In the genomic region with DNA sequence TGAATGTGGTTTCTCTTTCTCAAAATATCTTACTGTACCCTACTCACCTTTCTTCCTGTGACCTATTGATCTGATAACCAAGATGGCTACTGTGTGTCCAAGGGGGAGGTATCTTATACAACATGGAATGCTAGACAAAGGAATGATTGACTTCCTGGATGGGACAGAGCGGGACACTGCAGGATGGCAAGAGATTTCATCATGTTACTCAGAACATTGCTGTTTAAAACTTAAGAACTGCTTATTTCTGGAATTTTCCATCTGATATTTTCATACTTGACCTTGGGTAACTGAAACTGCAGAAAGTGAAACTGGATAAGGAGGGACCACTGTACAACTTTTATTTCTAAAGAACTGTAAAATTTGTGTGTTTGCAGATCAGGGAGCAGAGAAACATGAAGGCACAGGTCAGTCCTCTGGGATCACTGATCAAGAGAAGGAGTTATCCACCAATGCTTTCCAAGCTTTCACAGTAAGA, we compare ENCODE assay signal across 1 cellular context.
TF ChIP-seq lines count a peak whose summit lies in the region.

No MANE protein-coding gene starts in this region.

TF ChIP-seq in K562, 482 proteins besides CTCF, POLR2A, EP300 and RAD21 (continued from another document and continues in another):
- TF ChIP-seq AFF1 (IDR thresholded peaks at IDR 0.05; ENCODE audit: low read depth in 1 of 2, partially characterized antibody in 2 of 2), result peak in 1 of 2 experiments; percentile 36
- TF ChIP-seq SRSF9 (IDR thresholded peaks at IDR 0.05; ENCODE audit: borderline replicate concordance, low read depth, low read length), result no peak
- TF ChIP-seq ATF1 (CRISPR knock-in tag; IDR thresholded peaks at IDR 0.05), result no peak
- no peak for TF ChIP-seq ATF1 (tag; IDR thresholded peaks at IDR 0.05)
- TF ChIP-seq DDX20 (tag; IDR thresholded peaks at IDR 0.05; ENCODE audit: low read depth), result 0 out of 2 replicates have a peak, but pooled peaks have one; percentile 23
- TF ChIP-seq SNIP1 (IDR thresholded peaks at IDR 0.05; ENCODE audit: low read depth), result no peak
- TF ChIP-seq KDM1A (IDR thresholded peaks at IDR 0.05), result no peak
- no peak; the same call in 1 of the 2 replicates for TF ChIP-seq ARID1B (IDR thresholded peaks at IDR 0.05)
- TF ChIP-seq, protein P1, sequence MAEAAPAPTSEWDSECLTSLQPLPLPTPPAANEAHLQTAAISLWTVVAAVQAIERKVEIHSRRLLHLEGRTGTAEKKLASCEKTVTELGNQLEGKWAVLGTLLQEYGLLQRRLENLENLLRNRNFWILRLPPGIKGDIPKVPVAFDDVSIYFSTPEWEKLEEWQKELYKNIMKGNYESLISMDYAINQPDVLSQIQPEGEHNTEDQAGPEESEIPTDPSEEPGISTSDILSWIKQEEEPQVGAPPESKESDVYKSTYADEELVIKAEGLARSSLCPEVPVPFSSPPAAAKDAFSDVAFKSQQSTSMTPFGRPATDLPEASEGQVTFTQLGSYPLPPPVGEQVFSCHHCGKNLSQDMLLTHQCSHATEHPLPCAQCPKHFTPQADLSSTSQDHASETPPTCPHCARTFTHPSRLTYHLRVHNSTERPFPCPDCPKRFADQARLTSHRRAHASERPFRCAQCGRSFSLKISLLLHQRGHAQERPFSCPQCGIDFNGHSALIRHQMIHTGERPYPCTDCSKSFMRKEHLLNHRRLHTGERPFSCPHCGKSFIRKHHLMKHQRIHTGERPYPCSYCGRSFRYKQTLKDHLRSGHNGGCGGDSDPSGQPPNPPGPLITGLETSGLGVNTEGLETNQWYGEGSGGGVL (CRISPR knock-in tag; IDR thresholded peaks at IDR 0.05), result no peak
- TF ChIP-seq NBN (IDR thresholded peaks at IDR 0.05; ENCODE audit: low read depth), result no peak
- TF ChIP-seq ZNF263 (CRISPR knock-in tag; IDR thresholded peaks at IDR 0.05; ENCODE audit: borderline replicate concordance), result no peak
- TF ChIP-seq NFE2L1 (tag; IDR thresholded peaks at IDR 0.05; ENCODE audit: borderline replicate concordance, low read depth), result no peak
- TF ChIP-seq ZNF212 (CRISPR knock-in tag; IDR thresholded peaks at IDR 0.05), result no peak
- TF ChIP-seq ZKSCAN8 (CRISPR knock-in tag; IDR thresholded peaks at IDR 0.05), result no peak
- TF ChIP-seq EZH2 (IDR thresholded peaks at IDR 0.05; ENCODE audit: borderline replicate concordance, low read depth, low read length), result no peak
- TF ChIP-seq CBX5 (IDR thresholded peaks at IDR 0.05; ENCODE audit: borderline replicate concordance, low read depth), result no peak
- TF ChIP-seq, protein P2, sequence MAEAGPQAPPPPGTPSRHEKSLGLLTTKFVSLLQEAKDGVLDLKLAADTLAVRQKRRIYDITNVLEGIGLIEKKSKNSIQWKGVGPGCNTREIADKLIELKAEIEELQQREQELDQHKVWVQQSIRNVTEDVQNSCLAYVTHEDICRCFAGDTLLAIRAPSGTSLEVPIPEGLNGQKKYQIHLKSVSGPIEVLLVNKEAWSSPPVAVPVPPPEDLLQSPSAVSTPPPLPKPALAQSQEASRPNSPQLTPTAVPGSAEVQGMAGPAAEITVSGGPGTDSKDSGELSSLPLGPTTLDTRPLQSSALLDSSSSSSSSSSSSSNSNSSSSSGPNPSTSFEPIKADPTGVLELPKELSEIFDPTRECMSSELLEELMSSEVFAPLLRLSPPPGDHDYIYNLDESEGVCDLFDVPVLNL (CRISPR knock-in tag; IDR thresholded peaks at IDR 0.05; ENCODE audit: low read depth), result no peak
- TF ChIP-seq MCM3 (IDR thresholded peaks at IDR 0.05), result no peak
- TF ChIP-seq HES1 (IDR thresholded peaks at IDR 0.05; ENCODE audit: low read depth), result no peak
- TF ChIP-seq BRF1 (IDR thresholded peaks at IDR 0.05; ENCODE audit: borderline replicate concordance, extremely low read depth, insufficient read length), result no peak
- TF ChIP-seq, protein P3, sequence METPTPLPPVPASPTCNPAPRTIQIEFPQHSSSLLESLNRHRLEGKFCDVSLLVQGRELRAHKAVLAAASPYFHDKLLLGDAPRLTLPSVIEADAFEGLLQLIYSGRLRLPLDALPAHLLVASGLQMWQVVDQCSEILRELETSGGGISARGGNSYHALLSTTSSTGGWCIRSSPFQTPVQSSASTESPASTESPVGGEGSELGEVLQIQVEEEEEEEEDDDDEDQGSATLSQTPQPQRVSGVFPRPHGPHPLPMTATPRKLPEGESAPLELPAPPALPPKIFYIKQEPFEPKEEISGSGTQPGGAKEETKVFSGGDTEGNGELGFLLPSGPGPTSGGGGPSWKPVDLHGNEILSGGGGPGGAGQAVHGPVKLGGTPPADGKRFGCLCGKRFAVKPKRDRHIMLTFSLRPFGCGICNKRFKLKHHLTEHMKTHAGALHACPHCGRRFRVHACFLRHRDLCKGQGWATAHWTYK (CRISPR knock-in tag; IDR thresholded peaks at IDR 0.05), result no peak
- no peak for TF ChIP-seq PCBP2 (IDR thresholded peaks at IDR 0.05; ENCODE audit: low read depth, low read length, poor library complexity, severe bottlenecking)
- TF ChIP-seq CGGBP1 (CRISPR knock-in tag; IDR thresholded peaks at IDR 0.05), result no peak
- TF ChIP-seq, protein P4, sequence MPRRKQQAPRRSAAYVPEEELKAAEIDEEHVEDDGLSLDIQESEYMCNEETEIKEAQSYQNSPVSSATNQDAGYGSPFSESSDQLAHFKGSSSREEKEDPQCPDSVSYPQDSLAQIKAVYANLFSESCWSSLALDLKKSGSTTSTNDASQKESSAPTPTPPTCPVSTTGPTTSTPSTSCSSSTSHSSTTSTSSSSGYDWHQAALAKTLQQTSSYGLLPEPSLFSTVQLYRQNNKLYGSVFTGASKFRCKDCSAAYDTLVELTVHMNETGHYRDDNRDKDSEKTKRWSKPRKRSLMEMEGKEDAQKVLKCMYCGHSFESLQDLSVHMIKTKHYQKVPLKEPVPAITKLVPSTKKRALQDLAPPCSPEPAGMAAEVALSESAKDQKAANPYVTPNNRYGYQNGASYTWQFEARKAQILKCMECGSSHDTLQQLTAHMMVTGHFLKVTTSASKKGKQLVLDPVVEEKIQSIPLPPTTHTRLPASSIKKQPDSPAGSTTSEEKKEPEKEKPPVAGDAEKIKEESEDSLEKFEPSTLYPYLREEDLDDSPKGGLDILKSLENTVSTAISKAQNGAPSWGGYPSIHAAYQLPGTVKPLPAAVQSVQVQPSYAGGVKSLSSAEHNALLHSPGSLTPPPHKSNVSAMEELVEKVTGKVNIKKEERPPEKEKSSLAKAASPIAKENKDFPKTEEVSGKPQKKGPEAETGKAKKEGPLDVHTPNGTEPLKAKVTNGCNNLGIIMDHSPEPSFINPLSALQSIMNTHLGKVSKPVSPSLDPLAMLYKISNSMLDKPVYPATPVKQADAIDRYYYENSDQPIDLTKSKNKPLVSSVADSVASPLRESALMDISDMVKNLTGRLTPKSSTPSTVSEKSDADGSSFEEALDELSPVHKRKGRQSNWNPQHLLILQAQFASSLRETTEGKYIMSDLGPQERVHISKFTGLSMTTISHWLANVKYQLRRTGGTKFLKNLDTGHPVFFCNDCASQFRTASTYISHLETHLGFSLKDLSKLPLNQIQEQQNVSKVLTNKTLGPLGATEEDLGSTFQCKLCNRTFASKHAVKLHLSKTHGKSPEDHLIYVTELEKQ (CRISPR knock-in tag; IDR thresholded peaks at IDR 0.05), result 0 out of 2 replicates have a peak, but pooled peaks have one; percentile 64
- no peak for TF ChIP-seq DIDO1 (tag; IDR thresholded peaks at IDR 0.05; ENCODE audit: low read depth)
- TF ChIP-seq FOSL1 (tag; conservative IDR thresholded peaks at IDR 0.05), result 0 out of 2 replicates have a peak, but pooled peaks have one; percentile 33
- TF ChIP-seq TSC22D4 (tag; IDR thresholded peaks at IDR 0.05), result no peak
- no peak for TF ChIP-seq IRF2 (CRISPR knock-in tag; IDR thresholded peaks at IDR 0.05)
- TF ChIP-seq ZFX (CRISPR knock-in tag; IDR thresholded peaks at IDR 0.05), result no peak
- no peak for TF ChIP-seq THRB (CRISPR knock-in tag; conservative IDR thresholded peaks at IDR 0.05)
- no peak for TF ChIP-seq NCOR1 (IDR thresholded peaks at IDR 0.05)
- TF ChIP-seq, protein P5, sequence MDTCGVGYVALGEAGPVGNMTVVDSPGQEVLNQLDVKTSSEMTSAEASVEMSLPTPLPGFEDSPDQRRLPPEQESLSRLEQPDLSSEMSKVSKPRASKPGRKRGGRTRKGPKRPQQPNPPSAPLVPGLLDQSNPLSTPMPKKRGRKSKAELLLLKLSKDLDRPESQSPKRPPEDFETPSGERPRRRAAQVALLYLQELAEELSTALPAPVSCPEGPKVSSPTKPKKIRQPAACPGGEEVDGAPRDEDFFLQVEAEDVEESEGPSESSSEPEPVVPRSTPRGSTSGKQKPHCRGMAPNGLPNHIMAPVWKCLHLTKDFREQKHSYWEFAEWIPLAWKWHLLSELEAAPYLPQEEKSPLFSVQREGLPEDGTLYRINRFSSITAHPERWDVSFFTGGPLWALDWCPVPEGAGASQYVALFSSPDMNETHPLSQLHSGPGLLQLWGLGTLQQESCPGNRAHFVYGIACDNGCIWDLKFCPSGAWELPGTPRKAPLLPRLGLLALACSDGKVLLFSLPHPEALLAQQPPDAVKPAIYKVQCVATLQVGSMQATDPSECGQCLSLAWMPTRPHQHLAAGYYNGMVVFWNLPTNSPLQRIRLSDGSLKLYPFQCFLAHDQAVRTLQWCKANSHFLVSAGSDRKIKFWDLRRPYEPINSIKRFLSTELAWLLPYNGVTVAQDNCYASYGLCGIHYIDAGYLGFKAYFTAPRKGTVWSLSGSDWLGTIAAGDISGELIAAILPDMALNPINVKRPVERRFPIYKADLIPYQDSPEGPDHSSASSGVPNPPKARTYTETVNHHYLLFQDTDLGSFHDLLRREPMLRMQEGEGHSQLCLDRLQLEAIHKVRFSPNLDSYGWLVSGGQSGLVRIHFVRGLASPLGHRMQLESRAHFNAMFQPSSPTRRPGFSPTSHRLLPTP (IDR thresholded peaks at IDR 0.05; ENCODE audit: borderline replicate concordance, extremely low read depth, insufficient read length), result no peak
- TF ChIP-seq MTA2 (IDR thresholded peaks at IDR 0.05; ENCODE audit: low read depth), result peak; percentile 16; the same call in 1 of the 2 replicates
- TF ChIP-seq, protein P6, sequence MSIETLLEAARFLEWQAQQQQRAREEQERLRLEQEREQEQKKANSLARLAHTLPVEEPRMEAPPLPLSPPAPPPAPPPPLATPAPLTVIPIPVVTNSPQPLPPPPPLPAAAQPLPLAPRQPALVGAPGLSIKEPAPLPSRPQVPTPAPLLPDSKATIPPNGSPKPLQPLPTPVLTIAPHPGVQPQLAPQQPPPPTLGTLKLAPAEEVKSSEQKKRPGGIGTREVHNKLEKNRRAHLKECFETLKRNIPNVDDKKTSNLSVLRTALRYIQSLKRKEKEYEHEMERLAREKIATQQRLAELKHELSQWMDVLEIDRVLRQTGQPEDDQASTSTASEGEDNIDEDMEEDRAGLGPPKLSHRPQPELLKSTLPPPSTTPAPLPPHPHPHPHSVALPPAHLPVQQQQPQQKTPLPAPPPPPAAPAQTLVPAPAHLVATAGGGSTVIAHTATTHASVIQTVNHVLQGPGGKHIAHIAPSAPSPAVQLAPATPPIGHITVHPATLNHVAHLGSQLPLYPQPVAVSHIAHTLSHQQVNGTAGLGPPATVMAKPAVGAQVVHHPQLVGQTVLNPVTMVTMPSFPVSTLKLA (conservative IDR thresholded peaks at IDR 0.05), result no peak
- TF ChIP-seq SIN3A (IDR thresholded peaks at IDR 0.05; ENCODE audit: borderline replicate concordance in 2 of 2, control insufficient read depth in 1 of 2, low read depth in 2 of 2, low read length in 2 of 2), result no peak
- no peak for TF ChIP-seq NFATC3 (IDR thresholded peaks at IDR 0.05)
